In genomic region chr17:29240477-29240876, GRCh38 we compare ENCODE assay signal across 16 cellular contexts. TPM values are rescaled to one million over a fixed set of nuclear protein-coding genes. Genes with fewer than 3 reads are reported as not detected.
DNase-seq lines count a peak whose midpoint lies in the region; ATAC-seq and TF ChIP-seq lines count a peak whose summit lies in the region.
"Had no signal": no experiment of that assay in that cellular context is flagged by ENCODE, and none has a peak within 500 bp of the region (broad histone marks: within the 10 kb centered on the region; RNA-seq: fewer than 3 reads in every experiment).

No MANE protein-coding gene starts in this region.

- H3K9me3 ChIP-seq in RWPE2 (ENCODE audit: severe bottlenecking), result no peaks in the 10 kb centered on the region
- no peaks in the 10 kb centered on the region for H3K9me3 ChIP-seq in esophagus squamous epithelium
- H3K9me3 ChIP-seq: Caco-2 had no signal

- H3K27ac Mint-ChIP-seq in stimulated activated effector memory CD8-positive, alpha-beta T cell treated with anti-CD3 and anti-CD28 coated beads, Interleukin-12 subunit alpha, Interleukin-12 subunit beta, amount 100 ng/mL, for 72 hours, result no peak overlapping the region
- H3K27ac Mint-ChIP-seq: IgD-negative memory B cell; stimulated activated naive CD8-positive, alpha-beta T cell treated with anti-CD3 and anti-CD28 coated beads, Interleukin-15, amount 100 ng/mL, for 72 hours had no signal

- 37 to 57% methylated on average over 2 of the region's 2 CpGs for WGBS in esophagus squamous epithelium, 2 donors

- no peaks in the 10 kb centered on the region for H3K36me3 Mint-ChIP-seq in stimulated activated effector memory CD8-positive, alpha-beta T cell treated with anti-CD3 and anti-CD28 coated beads, Interleukin-12 subunit alpha, Interleukin-12 subunit beta, amount 100 ng/mL, for 72 hours
- H3K36me3 Mint-ChIP-seq: IgD-negative memory B cell had no signal

- H3K4me1 ChIP-seq in RWPE2 (ENCODE audit: insufficient read depth, poor library complexity, severe bottlenecking), result peaks cover 31% of the 10 kb centered on the region
- peaks cover 3 to 13% (median 5%) of the 10 kb centered on the region in 3 donors for H3K4me1 ChIP-seq in esophagus squamous epithelium
- H3K4me1 ChIP-seq: Caco-2 had no signal

- no peak overlapping the region for H3K4me3 ChIP-seq in RWPE2 (ENCODE audit: severe bottlenecking)
- H3K4me3 ChIP-seq in esophagus squamous epithelium, result no peak overlapping the region

- TF ChIP-seq POLR2A in esophagus squamous epithelium (IDR thresholded peaks at IDR 0.05), result no peak

- intact Hi-C loops in esophagus squamous epithelium (cut with DNase I), result no loop called here

- H3K36me3 ChIP-seq in RWPE2 (ENCODE audit: low read depth), result no peaks in the 10 kb centered on the region
- no peaks in the 10 kb centered on the region for H3K36me3 ChIP-seq in esophagus squamous epithelium

- H3K4me1 Mint-ChIP-seq in stimulated activated effector memory CD8-positive, alpha-beta T cell treated with anti-CD3 and anti-CD28 coated beads, Interleukin-12 subunit alpha, Interleukin-12 subunit beta, amount 100 ng/mL, for 72 hours, result peaks cover 10% of the 10 kb centered on the region
- H3K4me1 Mint-ChIP-seq: stimulated activated naive CD8-positive, alpha-beta T cell treated with anti-CD3 and anti-CD28 coated beads, Interleukin-15, amount 100 ng/mL, for 72 hours had no signal

- no peaks in the 10 kb centered on the region for H3K9me3 Mint-ChIP-seq in stimulated activated effector memory CD8-positive, alpha-beta T cell treated with anti-CD3 and anti-CD28 coated beads, Interleukin-12 subunit alpha, Interleukin-12 subunit beta, amount 100 ng/mL, for 72 hours
- H3K9me3 Mint-ChIP-seq: IgD-negative memory B cell; stimulated activated naive CD8-positive, alpha-beta T cell treated with anti-CD3 and anti-CD28 coated beads, Interleukin-15, amount 100 ng/mL, for 72 hours had no signal

- H3K4me3 Mint-ChIP-seq in stimulated activated effector memory CD8-positive, alpha-beta T cell treated with anti-CD3 and anti-CD28 coated beads, Interleukin-12 subunit alpha, Interleukin-12 subunit beta, amount 100 ng/mL, for 72 hours, result no peak overlapping the region
- H3K4me3 Mint-ChIP-seq: stimulated activated naive CD8-positive, alpha-beta T cell treated with anti-CD3 and anti-CD28 coated beads, Interleukin-15, amount 100 ng/mL, for 72 hours had no signal

- H3K27me3 ChIP-seq in RWPE2 (ENCODE audit: insufficient read depth, poor library complexity, severe bottlenecking), result no peaks in the 10 kb centered on the region
- no peaks in the 10 kb centered on the region for H3K27me3 ChIP-seq in esophagus squamous epithelium

- H3K27ac ChIP-seq in RWPE2 (ENCODE audit: poor library complexity, severe bottlenecking), result peak overlapping the region; percentile 79
- peak overlapping the region in 3 of 4 donors; percentile 7 to 42 (median 25) for H3K27ac ChIP-seq in esophagus squamous epithelium

- ATAC-seq in RWPE2 (ENCODE audit: low read depth) (no peak), GM19467 (IDR thresholded peaks at IDR 0.05; ENCODE audit: unreplicated experiment) (no peak)
- no peak for ATAC-seq in stimulated activated effector memory CD8-positive, alpha-beta T cell treated with anti-CD3 and anti-CD28 coated beads, Interleukin-12 subunit alpha, Interleukin-12 subunit beta, amount 100 ng/mL, for 72 hours

- peak; percentile 16 for DNase-seq in GM03348 (ENCODE audit: low spot score)
- DNase-seq in RWPE2 (ENCODE audit: low spot score), result no peak
- DNase-seq in esophagus squamous epithelium (lab: John Stamatoyannopoulos, UW), result no peak
- peak; percentile 17 for DNase-seq in retina
- DNase-seq in NCI-H2081 (lab: John Stamatoyannopoulos, UW), result no peak
- no peak for DNase-seq in stimulated activated effector memory CD8-positive, alpha-beta T cell treated with anti-CD3 and anti-CD28 coated beads, Interleukin-12 subunit alpha, Interleukin-12 subunit beta, amount 100 ng/mL, for 72 hours (ENCODE audit: low spot score in 2 of 2)
- no peak for DNase-seq in GM20000 (ENCODE audit: low spot score)
- DNase-seq: activated CD4-positive, alpha-beta T cell treated with anti-CD3 and anti-CD28 coated beads for 4 hours; activated effector memory CD4-positive, alpha-beta T cell treated with Interleukin-2 at 50 U/mL for 16 hours; NCI-H1694 treated with DMSO at 0.1 percent for 48 hours; stimulated activated CD4-positive, alpha-beta T cell treated with anti-CD3 and anti-CD28 coated beads, Interleukin-2, amount 100 ng/mL, for 48 hours; stimulated activated naive CD8-positive, alpha-beta T cell treated with anti-CD3 and anti-CD28 coated beads, Interleukin-15, amount 100 ng/mL, for 72 hours had no signal

- no peak for TF ChIP-seq CTCF in RWPE2 (IDR thresholded peaks at IDR 0.05; ENCODE audit: poor library complexity, severe bottlenecking)
- TF ChIP-seq CTCF in esophagus squamous epithelium (IDR thresholded peaks at IDR 0.05), result no peak
- no peak for TF ChIP-seq CTCF in GM20000 (IDR thresholded peaks at IDR 0.05; ENCODE audit: extremely low read depth, missing control alignments)

RNA-seq across cellular contexts. Expression of gene CRYBA1, which starts 6.2 kb away (rescaled TPM):
- not detected for total RNA-seq in esophagus squamous epithelium
- total RNA-seq: Caco-2, lower leg skin had no signal

RNA-seq across cellular contexts. Expression of gene NUFIP2, which starts 53.5 kb away (rescaled TPM):
- 10 to 100 TPM; 20.5 to 33.0 (median 28.4) TPM for total RNA-seq in esophagus squamous epithelium

Comparison
In these comparisons a context has a peak if more than half of its experiments do, and no peak if none do; other contexts are left out.
1. DNase-seq: peak in GM03348 (single experiment) and retina (single experiment); none in RWPE2 (single experiment), esophagus squamous epithelium (single experiment), NCI-H2081 (0 of 2), stimulated activated effector memory CD8-positive, alpha-beta T cell treated with anti-CD3 and anti-CD28 coated beads, Interleukin-12 subunit alpha, Interleukin-12 subunit beta, amount 100 ng/mL, for 72 hours (0 of 2) and GM20000 (single experiment).